ENCODE assay signal across 10 cellular contexts in the genomic region with DNA sequence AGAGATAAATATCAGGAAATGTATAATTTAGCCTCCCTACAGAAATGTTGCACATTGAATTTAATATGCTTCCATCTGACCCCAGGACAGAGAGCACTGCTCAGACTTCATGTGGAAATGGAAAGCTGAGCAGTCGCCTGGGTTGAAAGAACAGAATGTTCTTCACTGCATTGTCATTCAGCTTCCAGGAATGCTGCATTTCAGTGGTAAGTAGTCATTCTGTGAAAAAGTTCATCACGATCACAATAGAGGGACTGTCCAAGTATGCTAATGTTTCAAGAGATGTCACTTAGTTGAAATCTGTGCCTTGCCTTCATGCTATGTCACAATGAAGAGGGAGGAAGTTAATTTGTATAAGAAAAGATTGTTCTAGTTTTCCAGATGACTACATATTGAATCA.
DNase-seq lines count a peak whose midpoint lies in the region; ATAC-seq and TF ChIP-seq lines count a peak whose summit lies in the region.
"Had no signal": no experiment of that assay in that cellular context is flagged by ENCODE, and none has a peak within 500 bp of the region (broad histone marks: within the 10 kb centered on the region; RNA-seq: fewer than 3 reads in every experiment).

No MANE protein-coding gene starts in this region.

- peak overlapping the region; percentile 88 for H3K27ac ChIP-seq in endodermal cell (ENCODE audit: low read depth, low read length)
- no peak overlapping the region for H3K27ac ChIP-seq in smooth muscle cell (ENCODE audit: low read depth)
- H3K27ac ChIP-seq: neutrophil had no signal

- H3K9ac ChIP-seq in endodermal cell (ENCODE audit: extremely low read depth, low read length, poor library complexity, severe bottlenecking): no peak overlapping the region
- H3K9ac ChIP-seq in smooth muscle cell (ENCODE audit: low read depth): no peak overlapping the region

- H3K27ac Mint-ChIP-seq in endodermal cell: no peak overlapping the region

- no peaks in the 10 kb centered on the region for H4K20me1 ChIP-seq in smooth muscle cell (ENCODE audit: low read depth)

- TF ChIP-seq CTCF in endodermal cell (conservative IDR thresholded peaks at IDR 0.05) (no peak), smooth muscle cell (IDR thresholded peaks at IDR 0.05; ENCODE audit: borderline replicate concordance, insufficient read depth, poor library complexity, severe bottlenecking) (no peak)

- H3F3A ChIP-seq in smooth muscle cell (ENCODE audit: low read depth): no peaks in the 10 kb centered on the region

- H3K9me3 ChIP-seq in endodermal cell (ENCODE audit: control insufficient read depth, low read length): no peaks in the 10 kb centered on the region
- no peaks in the 10 kb centered on the region for H3K9me3 ChIP-seq in smooth muscle cell (replicated peaks; ENCODE audit: low read depth)
- H3K9me3 ChIP-seq: neutrophil had no signal

- H3K27me3 Mint-ChIP-seq in endodermal cell (ENCODE audit: insufficient read depth): no peaks in the 10 kb centered on the region

- H3K4me3 ChIP-seq in endodermal cell (ENCODE audit: low read length) (no peak overlapping the region), skeletal muscle cell (ENCODE audit: low read depth, low read length) (no peak overlapping the region), smooth muscle cell (no peak overlapping the region)

- H3K36me3 ChIP-seq in endodermal cell (ENCODE audit: control insufficient read depth, insufficient read depth, low read length): no peaks in the 10 kb centered on the region
- no peaks in the 10 kb centered on the region for H3K36me3 ChIP-seq in smooth muscle cell (ENCODE audit: low read depth)
- H3K36me3 ChIP-seq: neutrophil had no signal

- H3K4me1 ChIP-seq in endodermal cell (ENCODE audit: control insufficient read depth, insufficient read depth, low read length): no peaks in the 10 kb centered on the region
- H3K4me1 ChIP-seq in smooth muscle cell (ENCODE audit: low read depth): no peaks in the 10 kb centered on the region

- H2AFZ ChIP-seq in smooth muscle cell (ENCODE audit: low read depth): no peak overlapping the region

- no peaks in the 10 kb centered on the region for H3K79me2 ChIP-seq in smooth muscle cell (ENCODE audit: low read depth)

- peak; percentile 60 for ATAC-seq in GM19397 (IDR thresholded peaks at IDR 0.05; ENCODE audit: unreplicated experiment)
- peak; percentile 70 for ATAC-seq in HG03432 (IDR thresholded peaks at IDR 0.05; ENCODE audit: unreplicated experiment)
- no peak for ATAC-seq in GM19455 (IDR thresholded peaks at IDR 0.05; ENCODE audit: unreplicated experiment)

- 65 to 84% methylated on average over 2 of the region's 2 CpGs for WGBS in endodermal cell (ENCODE audit: insufficient coverage in 1 of 2, insufficient read length in 1 of 2), 2 experiments
- 72% methylated on average over 2 of the region's 2 CpGs for WGBS in smooth muscle cell (ENCODE audit: low lambda C conversion rate)

- H3K4me1 Mint-ChIP-seq in endodermal cell: peaks cover 2% of the 10 kb centered on the region

- no peaks in the 10 kb centered on the region for H3K27me3 ChIP-seq in endodermal cell (ENCODE audit: control insufficient read depth, insufficient read depth, low read length, poor library complexity, severe bottlenecking)
- H3K27me3 ChIP-seq in smooth muscle cell (ENCODE audit: low read depth): no peaks in the 10 kb centered on the region
- H3K27me3 ChIP-seq: neutrophil had no signal

- DNase-seq in endodermal cell (no peak), skeletal muscle cell (ENCODE audit: low read depth) (peak; percentile 88), SIG-M5 treated with dmso at 0.1 percent for 504 hours (lab: John Stamatoyannopoulos, UW; ENCODE audit: unreplicated experiment) (no peak), MV-4-11 (lab: John Stamatoyannopoulos, UW) (no peak), smooth muscle cell (lab: John Stamatoyannopoulos, UW; ENCODE audit: unreplicated experiment) (no peak)
- DNase-seq: effector memory CD4-positive, alpha-beta T cell had no signal

- H3K4me3 Mint-ChIP-seq in endodermal cell: no peak overlapping the region

- no peak overlapping the region for H3K4me2 ChIP-seq in smooth muscle cell

- no peaks in the 10 kb centered on the region for H3K9me3 Mint-ChIP-seq in endodermal cell

- H3K36me3 Mint-ChIP-seq in endodermal cell (ENCODE audit: low read depth): no peaks in the 10 kb centered on the region
